21 cellular contexts compared by ENCODE assay signal in genomic region chr12:14290951-14291350, GRCh38.
"Had no signal": no experiment of that assay in that cellular context is flagged by ENCODE, and none has a peak within 500 bp of the region (broad histone marks: within the 10 kb centered on the region; RNA-seq: fewer than 3 reads in every experiment).

No MANE protein-coding gene starts in this region.

- H3K4me3 Mint-ChIP-seq: activated CD4-positive, alpha-beta T cell treated with anti-CD3 and anti-CD28 coated beads, Interleukin-2, amount 10 ng/mL, durations not matched to agents 24 days and 14 days; activated CD8-positive, alpha-beta T cell treated with anti-CD3 and anti-CD28 coated beads for 36 hours; activated T-cell treated with anti-CD3 and anti-CD28 coated beads, Interleukin-2, amount 50 U/mL, for 24 hours; endodermal cell had no signal

- H3K4me1 Mint-ChIP-seq: activated CD4-positive, alpha-beta T cell treated with anti-CD3 and anti-CD28 coated beads, Interleukin-2, amount 10 ng/mL, durations not matched to agents 24 days and 14 days; endodermal cell had no signal

- H2AFZ ChIP-seq: hepatocyte had no signal

- H3K4me3 ChIP-seq: hepatocyte, pancreas, thyroid gland had no signal

- ATAC-seq: activated CD8-positive, alpha-beta T cell treated with anti-CD3 and anti-CD28 coated beads for 36 hours; pancreas; sciatic nerve had no signal

- H3K4me1 ChIP-seq: pancreas, thyroid gland had no signal

- H3K27me3 Mint-ChIP-seq: activated CD4-positive, alpha-beta T cell treated with anti-CD3 and anti-CD28 coated beads, Interleukin-2, amount 10 ng/mL, durations not matched to agents 24 days and 14 days; activated CD8-positive, alpha-beta T cell treated with anti-CD3 and anti-CD28 coated beads for 36 hours; activated T-cell treated with anti-CD3 and anti-CD28 coated beads, Interleukin-2, amount 50 U/mL, for 24 hours had no signal

- H3K4me2 ChIP-seq: hepatocyte had no signal

- H3K27ac ChIP-seq: brain microvascular endothelial cell, epithelial cell of prostate, hepatocyte, neutrophil, pancreas, thyroid gland had no signal

- H3K79me2 ChIP-seq: hepatocyte had no signal

- DNase-seq: activated CD4-positive, alpha-beta T cell treated with anti-CD3 and anti-CD28 coated beads, Interleukin-2, amount 10 ng/mL, durations not matched to agents 24 days and 14 days; activated CD8-positive, alpha-beta T cell treated with anti-CD3 and anti-CD28 coated beads for 36 hours; activated naive CD4-positive, alpha-beta T cell treated with Interleukin-2 at 50 U/mL for 16 hours; activated T-cell treated with anti-CD3 and anti-CD28 coated beads, Interleukin-2, amount 50 U/mL, for 24 hours; aorta; brain microvascular endothelial cell; central memory CD4-positive, alpha-beta T cell; endodermal cell; foreskin fibroblast; islet precursor cell; midbrain; pancreas; stimulated activated naive CD4-positive, alpha-beta T cell treated with Interleukin-2 at 50 U/mL for 16 hours; T-helper 1 cell; T-helper 9 cell; thyroid gland had no signal

- H3K27ac Mint-ChIP-seq: activated CD4-positive, alpha-beta T cell treated with anti-CD3 and anti-CD28 coated beads, Interleukin-2, amount 10 ng/mL, durations not matched to agents 24 days and 14 days; activated CD8-positive, alpha-beta T cell treated with anti-CD3 and anti-CD28 coated beads for 36 hours; activated T-cell treated with anti-CD3 and anti-CD28 coated beads, Interleukin-2, amount 50 U/mL, for 24 hours; activated T-helper 2 cell treated with anti-CD3 and anti-CD28 coated beads, Interferon-gamma antibody, Interleukin-2, Interleukin-4, amounts not matched to agents 10 μg/mL and 5 μg/mL and 100 μg/mL, durations not matched to agents 14 hours and 24 hours and 36 hours; endodermal cell had no signal

- H3K27me3 ChIP-seq: brain microvascular endothelial cell, hepatocyte, neutrophil, pancreas, thyroid gland had no signal
